ENCODE assay signal across 8 cellular contexts in the genomic region with DNA sequence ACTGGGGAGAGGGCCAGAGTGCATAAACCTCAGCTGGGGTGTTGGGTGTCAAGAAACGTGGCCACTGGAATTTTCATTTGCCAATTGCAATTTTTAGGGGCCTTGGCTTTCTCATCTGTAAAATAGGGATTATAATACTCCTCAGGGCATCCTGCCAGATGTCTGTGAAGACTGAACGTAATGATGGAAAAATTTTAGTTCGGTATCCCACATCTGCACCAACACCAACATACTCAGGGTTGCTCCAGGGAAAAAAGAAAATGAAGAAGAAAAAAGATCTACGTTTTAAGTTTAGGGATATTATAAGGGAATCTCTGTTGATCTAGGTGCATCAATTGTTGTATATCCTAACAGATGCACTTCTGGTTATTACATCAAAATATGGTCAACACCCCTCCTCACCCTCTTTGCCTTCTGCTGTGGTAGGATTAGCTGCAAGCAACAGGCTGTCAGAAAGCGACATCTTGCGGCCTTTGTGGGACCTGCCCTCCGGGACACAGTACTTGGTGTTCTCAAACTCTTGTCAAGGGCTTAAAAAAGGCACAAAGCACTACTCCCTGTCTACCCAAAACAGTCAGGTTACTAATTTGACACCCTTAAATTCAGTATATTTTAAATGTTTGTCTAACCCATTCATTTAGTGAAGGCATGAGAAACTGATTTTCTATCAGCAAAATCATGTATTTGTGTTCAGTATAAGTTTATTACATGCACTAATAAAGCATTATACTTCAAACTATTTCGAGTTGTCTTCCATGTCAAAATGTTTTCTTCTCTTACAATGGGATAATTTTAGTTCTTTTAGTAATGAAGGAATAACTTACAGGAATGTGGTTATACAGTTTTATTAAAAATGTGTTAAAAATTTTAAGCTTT. TPM values are rescaled to one million over a fixed set of nuclear protein-coding genes. Genes with fewer than 3 reads are reported as not detected.
DNase-seq lines count a peak whose midpoint lies in the region; ATAC-seq and TF ChIP-seq lines count a peak whose summit lies in the region.

No MANE protein-coding gene starts in this region.

- H3K27me3 Mint-ChIP-seq in HFFc6 (ENCODE audit: insufficient read depth), result peaks cover under 1% of the 10 kb centered on the region; the same call in 1 of the 2 replicates

- no peaks in the 10 kb centered on the region for H3K4me1 ChIP-seq in adrenal gland (replicated peaks in 1 of 2)

- peak; percentile 91 for TF ChIP-seq CTCF in HFFc6 (IDR thresholded peaks at IDR 0.05)
- TF ChIP-seq CTCF in adrenal gland (IDR thresholded peaks at IDR 0.05), result peak; percentile 80 to 94 (median 93)
- peak; percentile 99 for TF ChIP-seq CTCF in retinal pigment epithelial cell (conservative IDR thresholded peaks at IDR 0.05; ENCODE audit: low read depth, low read length)

- H3K27ac Mint-ChIP-seq in HFFc6, result peak overlapping the region; percentile 54

- no peaks in the 10 kb centered on the region for H3K9me3 ChIP-seq in adrenal gland (replicated peaks in 1 of 3)

- H3K4me3 ChIP-seq in adrenal gland (no peak overlapping the region), retinal pigment epithelial cell (ENCODE audit: low read length) (no peak overlapping the region)

- no peak for TF ChIP-seq POLR2A in adrenal gland (IDR thresholded peaks at IDR 0.05)

- H3K4me3 Mint-ChIP-seq in HFFc6, result no peak overlapping the region

- H3K36me3 ChIP-seq in adrenal gland (replicated peaks in 1 of 2), result no peaks in the 10 kb centered on the region

- no peaks in the 10 kb centered on the region for H3K9me3 Mint-ChIP-seq in HFFc6

- intact Hi-C loops in adrenal gland (cut with DNase I), result loop anchor here (2.0 to 10.0 kb wide), 3 partner anchors 56 to 189 kb away; no protein-coding TSS in a partner anchor
- intact Hi-C loops in left ventricle myocardium superior (cut with micrococcal nuclease), result loop anchor here (5.0 kb wide), 3 partner anchors 56 to 341 kb away; a partner anchor contains a TSS

- no peaks in the 10 kb centered on the region for H3K27me3 ChIP-seq in adrenal gland

- H3K36me3 Mint-ChIP-seq in HFFc6 (ENCODE audit: low read depth), result no peaks in the 10 kb centered on the region

- peaks cover 34% of the 10 kb centered on the region for H3K4me1 Mint-ChIP-seq in HFFc6 (ENCODE audit: low read depth)

- peak; percentile 81 for DNase-seq in EH (ENCODE audit: low read depth)
- peak; percentile 79 for DNase-seq in HFFc6
- DNase-seq in NCI-H1417 treated with DMSO at 0.1 percent for 48 hours (lab: John Stamatoyannopoulos, UW), result peak; percentile 64
- peak; percentile 50 to 82 (median 72) for DNase-seq in T-helper 1 cell
- peak; percentile 76 to 94 (median 83) for DNase-seq in adrenal gland
- peak; percentile 81 for DNase-seq in left ventricle myocardium superior
- DNase-seq in retinal pigment epithelial cell (ENCODE audit: low read depth), result peak; percentile 46

- no peak overlapping the region for H3K27ac ChIP-seq in adrenal gland

- 26 to 31% (median 28%) methylated on average over 8 of the region's 8 CpGs for WGBS in adrenal gland, 4 donors

- ATAC-seq in left ventricle myocardium superior (peak; percentile 94), GM18520 (IDR thresholded peaks at IDR 0.05; ENCODE audit: unreplicated experiment) (no peak)

RNA-seq across cellular contexts. Expression of a gene that starts 8.3 kb away (rescaled TPM):
- 10 to 100 TPM; 31.9 to 39.4 (median 36.5) TPM for total RNA-seq in HFFc6 (2021; fragmentation: NEBNext Ultra II Directional; extraction: Animal tissue kit (Norgen Biotek cat#: 25700))
- 10 to 100 TPM in 6 of 8 donors, 1 to 10 TPM in 2; 1.9 to 21.9 (median 12.6) TPM for total RNA-seq in adrenal gland
- 10 to 100 TPM in 1 of 3 donors, 1 to 10 TPM in 2; 1.5 to 14.3 (median 6.3) TPM for polyA plus RNA-seq in adrenal gland
- 2.8 TPM for total RNA-seq in left ventricle myocardium superior
